Comparison of ENCODE assay signal across 2 cellular contexts in the genomic region with DNA sequence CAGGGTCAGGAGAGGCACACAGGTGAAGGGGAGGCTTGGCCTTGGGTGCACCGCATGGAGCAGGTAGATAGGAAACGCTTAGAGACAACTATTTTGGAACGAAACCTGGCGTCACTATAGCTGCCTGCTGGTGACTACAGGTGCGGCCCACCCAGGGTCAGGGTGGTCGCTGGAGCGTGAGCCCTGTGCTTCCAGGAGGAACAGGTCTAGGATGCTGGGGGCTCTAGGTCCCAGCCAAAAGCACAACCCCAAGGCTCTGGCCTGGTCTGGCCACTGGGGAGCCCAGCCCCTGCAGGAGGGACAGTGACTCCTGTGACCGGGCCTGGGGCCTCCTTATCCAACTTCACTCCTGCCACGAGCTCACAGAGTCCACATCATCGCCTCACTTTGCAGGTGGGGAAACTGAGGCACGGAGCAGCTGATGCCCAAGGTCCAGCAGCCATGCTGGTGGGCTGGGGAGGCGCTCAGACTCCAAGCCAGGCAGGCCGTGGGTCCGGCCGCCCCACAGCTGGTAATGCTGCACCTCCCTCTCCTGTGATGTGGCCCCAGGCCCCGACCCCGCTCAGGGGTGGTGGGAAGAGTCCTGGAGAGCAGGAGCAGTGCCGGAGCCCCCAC.
A peak's percentile ranks its signal among the peaks of the same experiment; 100 is the strongest.
TF ChIP-seq lines count a peak whose summit lies in the region.

No MANE protein-coding gene starts in this region.

TF ChIP-seq in GM12891, 5 proteins besides CTCF, POLR2A, EP300 and RAD21:
- TF ChIP-seq PAX5 (IDR thresholded peaks at IDR 0.05; ENCODE audit: insufficient read depth, low read length, severe bottlenecking) (no peak), TAF1 (IDR thresholded peaks at IDR 0.05; ENCODE audit: low read depth, low read length) (no peak), POU2F2 (IDR thresholded peaks at IDR 0.05; ENCODE audit: low read depth, low read length) (no peak), POLR2AphosphoS5 (IDR thresholded peaks at IDR 0.05; ENCODE audit: low read depth, low read length) (no peak), SPI1 (IDR thresholded peaks at IDR 0.05; ENCODE audit: low read depth, low read length) (no peak)
TF ChIP-seq in GM12891: peak in this region for 0.

TF ChIP-seq in K562, 482 proteins besides CTCF, POLR2A, EP300 and RAD21:
- TF ChIP-seq YBX1 (IDR thresholded peaks at IDR 0.05) (no peak), PHF8 (IDR thresholded peaks at IDR 0.05; ENCODE audit: borderline replicate concordance, low read length) (no peak), NFATC3 (IDR thresholded peaks at IDR 0.05) (no peak), MLX (CRISPR knock-in tag; conservative IDR thresholded peaks at IDR 0.05) (no peak), BCOR (IDR thresholded peaks at IDR 0.05) (peak; percentile 14; the same call in 1 of the 2 replicates), ZFX (CRISPR knock-in tag; IDR thresholded peaks at IDR 0.05) (0 out of 2 replicates have a peak, but pooled peaks have one; percentile 37), EP400 (IDR thresholded peaks at IDR 0.05) (no peak), MYNN (IDR thresholded peaks at IDR 0.05) (peak; percentile 74), MYNN (CRISPR knock-in tag; IDR thresholded peaks at IDR 0.05) (no peak)
- TF ChIP-seq, protein P1, sequence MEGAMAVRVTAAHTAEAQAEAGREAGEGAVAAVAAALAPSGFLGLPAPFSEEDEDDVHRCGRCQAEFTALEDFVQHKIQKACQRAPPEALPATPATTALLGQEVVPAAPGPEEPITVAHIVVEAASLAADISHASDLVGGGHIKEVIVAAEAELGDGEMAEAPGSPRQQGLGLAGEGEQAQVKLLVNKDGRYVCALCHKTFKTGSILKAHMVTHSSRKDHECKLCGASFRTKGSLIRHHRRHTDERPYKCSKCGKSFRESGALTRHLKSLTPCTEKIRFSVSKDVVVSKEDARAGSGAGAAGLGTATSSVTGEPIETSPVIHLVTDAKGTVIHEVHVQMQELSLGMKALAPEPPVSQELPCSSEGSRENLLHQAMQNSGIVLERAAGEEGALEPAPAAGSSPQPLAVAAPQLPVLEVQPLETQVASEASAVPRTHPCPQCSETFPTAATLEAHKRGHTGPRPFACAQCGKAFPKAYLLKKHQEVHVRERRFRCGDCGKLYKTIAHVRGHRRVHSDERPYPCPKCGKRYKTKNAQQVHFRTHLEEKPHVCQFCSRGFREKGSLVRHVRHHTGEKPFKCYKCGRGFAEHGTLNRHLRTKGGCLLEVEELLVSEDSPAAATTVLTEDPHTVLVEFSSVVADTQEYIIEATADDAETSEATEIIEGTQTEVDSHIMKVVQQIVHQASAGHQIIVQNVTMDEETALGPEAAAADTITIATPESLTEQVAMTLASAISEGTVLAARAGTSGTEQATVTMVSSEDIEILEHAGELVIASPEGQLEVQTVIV (CRISPR knock-in tag; IDR thresholded peaks at IDR 0.05; ENCODE audit: borderline replicate concordance), result no peak
- TF ChIP-seq, protein P2, sequence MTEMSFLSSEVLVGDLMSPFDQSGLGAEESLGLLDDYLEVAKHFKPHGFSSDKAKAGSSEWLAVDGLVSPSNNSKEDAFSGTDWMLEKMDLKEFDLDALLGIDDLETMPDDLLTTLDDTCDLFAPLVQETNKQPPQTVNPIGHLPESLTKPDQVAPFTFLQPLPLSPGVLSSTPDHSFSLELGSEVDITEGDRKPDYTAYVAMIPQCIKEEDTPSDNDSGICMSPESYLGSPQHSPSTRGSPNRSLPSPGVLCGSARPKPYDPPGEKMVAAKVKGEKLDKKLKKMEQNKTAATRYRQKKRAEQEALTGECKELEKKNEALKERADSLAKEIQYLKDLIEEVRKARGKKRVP (CRISPR knock-in tag; IDR thresholded peaks at IDR 0.05), result no peak
